8 cellular contexts compared by ENCODE assay signal in genomic region chr7:12715372-12716133, GRCh38. TPM values are rescaled to one million over a fixed set of nuclear protein-coding genes. Genes with fewer than 3 reads are reported as not detected.
DNase-seq lines count a peak whose midpoint lies in the region; ATAC-seq and TF ChIP-seq lines count a peak whose summit lies in the region.

No MANE protein-coding gene starts in this region.

- no peaks in the 10 kb centered on the region for H3K36me3 ChIP-seq in BLaER1 treated with 17β-estradiol and CSF1 and Interleukin-3, amounts not matched to agents 10 nM and 100 nM

- peak; percentile 97 for DNase-seq in HT1080 (ENCODE audit: low read depth)
- DNase-seq in SW480 (ENCODE audit: low spot score), result peak; percentile 100
- peak in 8 of 10 donors; percentile 25 to 60 (median 50) for DNase-seq in dorsolateral prefrontal cortex
- DNase-seq in left kidney (ENCODE audit: low read depth, low spot score), result peak; percentile 81
- peak in 2 of 3 donors; percentile 3 to 4 for DNase-seq in stimulated activated CD4-positive, alpha-beta T cell treated with anti-CD3 and anti-CD28 coated beads, TNF-alpha, amount 100 ng/mL, for 48 hours (ENCODE audit: low read depth in 3 of 3)

- H3K27me3 ChIP-seq in BLaER1 treated with 17β-estradiol and CSF1 and Interleukin-3, amounts not matched to agents 10 nM and 100 nM, result no peaks in the 10 kb centered on the region
- no peaks in the 10 kb centered on the region for H3K27me3 ChIP-seq in dorsolateral prefrontal cortex

- no peak for ATAC-seq in HG02840 (IDR thresholded peaks at IDR 0.05; ENCODE audit: low FRiP score, unreplicated experiment)
- no peak for ATAC-seq in GM18861 (IDR thresholded peaks at IDR 0.05; ENCODE audit: unreplicated experiment)

- peak overlapping the region in 9 of 11 experiments; percentile 25 to 77 (median 48); a peak in 16 of 22 replicates for H3K27ac ChIP-seq in BLaER1 treated with 17β-estradiol and CSF1 and Interleukin-3, amounts not matched to agents 10 nM and 100 nM
- H3K27ac ChIP-seq in dorsolateral prefrontal cortex, result peak overlapping the region in 57 of 59 donors; percentile 0 to 85 (median 62)

- H3K4me3 ChIP-seq in BLaER1 treated with 17β-estradiol and CSF1 and Interleukin-3, amounts not matched to agents 10 nM and 100 nM, result no peak overlapping the region
- peak overlapping the region; percentile 17 to 65 (median 40) for H3K4me3 ChIP-seq in dorsolateral prefrontal cortex

- peak overlapping the region in 9 of 11 experiments; percentile 7 to 72 (median 64); a peak in 16 of 22 replicates for H3K4me2 ChIP-seq in BLaER1 treated with 17β-estradiol and CSF1 and Interleukin-3, amounts not matched to agents 10 nM and 100 nM

- no peaks in the 10 kb centered on the region for H4K20me1 ChIP-seq in BLaER1 treated with 17β-estradiol and CSF1 and Interleukin-3, amounts not matched to agents 10 nM and 100 nM

- intact Hi-C loops in dorsolateral prefrontal cortex (cut with DNase I), result no loop called here

- TF ChIP-seq CTCF in dorsolateral prefrontal cortex (IDR thresholded peaks at IDR 0.05 in 54 of 56, conservative IDR thresholded peaks at IDR 0.05 in 2 of 56; ENCODE audit: low read depth in 1 of 56, partially characterized antibody in 56 of 56), result peak in 4 of 56 donors; percentile 7 to 16 (median 15)

- H3K4me1 ChIP-seq in BLaER1 treated with 17β-estradiol and CSF1 and Interleukin-3, amounts not matched to agents 10 nM and 100 nM, result peaks cover 0 to 78% (median 13%) of the 10 kb centered on the region in 10 experiments; a peak in 12 of 20 replicates

- H3K9me3 ChIP-seq in BLaER1 treated with 17β-estradiol and CSF1 and Interleukin-3, amounts not matched to agents 10 nM and 100 nM (replicated peaks in 1 of 11), result peaks cover 0 to 9% (median 0%) of the 10 kb centered on the region in 11 experiments; a peak in 7 of 22 replicates

- H3K9ac ChIP-seq in BLaER1 treated with 17β-estradiol and CSF1 and Interleukin-3, amounts not matched to agents 10 nM and 100 nM, result peak overlapping the region in 4 of 11 experiments; percentile 5 to 58 (median 50); a peak in 7 of 22 replicates

RNA-seq across cellular contexts. Expression of gene ARL4A, which starts 28.1 kb away (rescaled TPM):
- 14.8 and 18.2 TPM in 2 replicates for total RNA-seq in HT1080 (2014; rRNA removed; shearing (Covaris generic))
- polyA plus RNA-seq in HT1080 (2015; cell fraction: cytosol; rRNA removed), result 14.8 and 15.6 TPM in 2 replicates
- 4.6 and 5.9 TPM in 2 replicates for polyA plus RNA-seq in HT1080 (2015; cell fraction: nucleus; rRNA removed)
- total RNA-seq in dorsolateral prefrontal cortex, result 10 to 100 TPM; 13.2 to 59.1 (median 33.1) TPM

Comparison
In these comparisons a context has a peak if more than half of its experiments do, and no peak if none do; other contexts are left out.
1. H3K4me3 ChIP-seq: peak in dorsolateral prefrontal cortex (59 of 59); none in BLaER1 treated with 17β-estradiol and CSF1 and Interleukin-3, amounts not matched to agents 10 nM and 100 nM (0 of 10).
2. DNase-seq: peak in every context shown above with its lines; median percentile 100 in SW480; 97 in HT1080; 81 in left kidney; 50 in dorsolateral prefrontal cortex; 4 in stimulated activated CD4-positive, alpha-beta T cell treated with anti-CD3 and anti-CD28 coated beads, TNF-alpha, amount 100 ng/mL, for 48 hours.